8 cellular contexts compared by ENCODE assay signal in the genomic region with DNA sequence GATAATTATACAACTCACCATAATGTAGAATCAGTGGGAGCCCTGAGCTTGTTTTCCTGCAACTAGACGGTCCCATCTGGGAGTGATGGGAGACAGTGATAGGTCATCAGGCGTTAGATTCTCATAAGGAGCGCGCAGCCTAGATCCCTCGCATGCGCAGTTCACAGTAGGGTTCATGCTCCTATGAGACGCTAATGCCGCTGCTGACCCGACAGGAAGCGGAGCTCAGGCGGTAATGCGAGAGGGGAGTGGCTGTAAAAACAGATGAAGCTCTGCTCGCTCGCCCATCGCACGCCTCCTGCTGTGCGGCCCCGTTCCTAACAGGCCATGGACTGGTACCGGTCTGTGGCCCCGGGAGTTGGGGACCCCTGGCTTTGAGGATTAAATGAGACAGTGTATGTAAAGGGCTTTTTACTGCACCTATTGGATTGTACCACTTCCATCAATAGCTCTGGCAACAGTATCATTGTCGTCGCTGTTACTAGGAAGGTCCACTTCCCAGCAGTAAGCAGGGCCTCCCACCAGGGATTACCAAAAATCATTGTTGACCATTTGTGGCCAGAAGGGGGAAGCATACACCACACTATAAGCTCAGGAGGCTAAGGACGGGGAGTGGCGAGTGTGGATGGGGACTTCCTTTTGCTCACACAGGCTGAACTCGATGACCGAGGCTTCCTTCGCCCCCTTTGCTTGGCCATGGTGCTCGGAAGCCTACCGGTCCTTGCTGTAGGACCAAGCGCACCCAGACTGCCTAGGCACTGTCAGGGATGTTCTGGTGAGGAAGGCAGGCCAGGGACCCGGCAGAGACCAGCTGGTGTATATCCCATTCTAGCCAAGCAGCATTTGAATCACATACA. TPM values are rescaled to one million over a fixed set of nuclear protein-coding genes. Genes with fewer than 3 reads are reported as not detected.
DNase-seq lines count a peak whose midpoint lies in the region; ATAC-seq and TF ChIP-seq lines count a peak whose summit lies in the region.

No MANE protein-coding gene starts in this region.

- no peaks in the 10 kb centered on the region for H3K36me3 Mint-ChIP-seq in T-helper 1 cell treated with Interleukin-12 subunit alpha and Interleukin-12 subunit beta and Interleukin-4 antibody, amounts not matched to agents 30 μg/mL and 1 μg/mL, for 36 hours (ENCODE audit: low read depth)

- ATAC-seq in HG02763 (IDR thresholded peaks at IDR 0.05; ENCODE audit: unreplicated experiment), result peak; percentile 93
- peak; percentile 97 to 99 (median 98) for ATAC-seq in psoas muscle

- peak overlapping the region; percentile 77 for H3K4me3 Mint-ChIP-seq in T-helper 1 cell treated with Interleukin-12 subunit alpha and Interleukin-12 subunit beta and Interleukin-4 antibody, amounts not matched to agents 30 μg/mL and 1 μg/mL, for 36 hours

- peaks cover under 1% of the 10 kb centered on the region for H3K9me3 Mint-ChIP-seq in T-helper 1 cell treated with Interleukin-12 subunit alpha and Interleukin-12 subunit beta and Interleukin-4 antibody, amounts not matched to agents 30 μg/mL and 1 μg/mL, for 36 hours

- H3K4me1 ChIP-seq in right atrium auricular region (peaks cover 0 to 15% of the 10 kb centered on the region in 2 donors), psoas muscle (peaks cover 7% of the 10 kb centered on the region), urinary bladder (ENCODE audit: insufficient read depth) (no peaks in the 10 kb centered on the region)

- H3K27me3 Mint-ChIP-seq in T-helper 1 cell treated with Interleukin-12 subunit alpha and Interleukin-12 subunit beta and Interleukin-4 antibody, amounts not matched to agents 30 μg/mL and 1 μg/mL, for 36 hours (ENCODE audit: low read depth), result peaks cover 3% of the 10 kb centered on the region

- H3K9me3 ChIP-seq in right atrium auricular region (no peaks in the 10 kb centered on the region), psoas muscle (no peaks in the 10 kb centered on the region)

- H3K36me3 ChIP-seq in right atrium auricular region (no peaks in the 10 kb centered on the region), psoas muscle (ENCODE audit: insufficient read depth in 1 of 2, low read depth in 1 of 2) (no peaks in the 10 kb centered on the region), urinary bladder (ENCODE audit: insufficient read depth) (no peaks in the 10 kb centered on the region)

- intact Hi-C loops in psoas muscle (cut with DNase I), result loop anchor here (1.0 to 5.0 kb wide), 5 partner anchors 80 to 175 kb away; no protein-coding TSS in a partner anchor

- peak overlapping the region; percentile 12 to 44 for H3K4me3 ChIP-seq in right atrium auricular region
- peak overlapping the region; percentile 62 for H3K4me3 ChIP-seq in psoas muscle
- H3K4me3 ChIP-seq in urinary bladder (ENCODE audit: low read depth, low read length), result no peak overlapping the region

- peak overlapping the region; percentile 87 for H3K27ac Mint-ChIP-seq in T-helper 1 cell treated with Interleukin-12 subunit alpha and Interleukin-12 subunit beta and Interleukin-4 antibody, amounts not matched to agents 30 μg/mL and 1 μg/mL, for 36 hours

- H3K27me3 ChIP-seq in right atrium auricular region (no peaks in the 10 kb centered on the region), psoas muscle (ENCODE audit: insufficient read depth in 3 of 3, low read length in 2 of 3) (no peaks in the 10 kb centered on the region)

- 1 to 5% (median 4%) methylated on average over 31 of the region's 31 CpGs for WGBS in psoas muscle, 3 donors
- 3% methylated on average over 31 of the region's 31 CpGs for WGBS in urinary bladder

- TF ChIP-seq CTCF in GM12874 (IDR thresholded peaks at IDR 0.05; ENCODE audit: insufficient read depth, low read depth, low read length), result peak; percentile 58
- peak; percentile 21 to 86 for TF ChIP-seq CTCF in right atrium auricular region (IDR thresholded peaks at IDR 0.05)
- TF ChIP-seq CTCF in psoas muscle (IDR thresholded peaks at IDR 0.05), result peak; percentile 70

- H3K4me1 Mint-ChIP-seq in T-helper 1 cell treated with Interleukin-12 subunit alpha and Interleukin-12 subunit beta and Interleukin-4 antibody, amounts not matched to agents 30 μg/mL and 1 μg/mL, for 36 hours (ENCODE audit: low read depth), result peaks cover 17% of the 10 kb centered on the region

- peak overlapping the region; percentile 70 for H3K27ac ChIP-seq in angular gyrus (ENCODE audit: low read depth, low read length)
- H3K27ac ChIP-seq in right atrium auricular region, result peak overlapping the region; percentile 84
- peak overlapping the region; percentile 82 for H3K27ac ChIP-seq in psoas muscle
- H3K27ac ChIP-seq in urinary bladder (ENCODE audit: low read depth), result peak overlapping the region; percentile 56

- DNase-seq in NCI-H1417 (lab: John Stamatoyannopoulos, UW) (peak; percentile 86 to 99 (median 97)), right atrium auricular region (ENCODE audit: low spot score) (peak; percentile 92), psoas muscle (peak; percentile 87 to 90)

RNA-seq across cellular contexts. Expression of gene AKR1B1, which starts 26.4 kb away (rescaled TPM):
- 100 to 1,000 TPM in 1 of 2 donors, 10 to 100 TPM in 1; 69.1 to 261 TPM for total RNA-seq in right atrium auricular region
- total RNA-seq in psoas muscle, result 100 to 1,000 TPM; 188 to 266 (median 197) TPM
- 100 to 1,000 TPM; 147 to 274 (median 216) TPM for polyA plus RNA-seq in psoas muscle
- 41.7 TPM for total RNA-seq in urinary bladder
- 109 TPM for polyA plus RNA-seq in urinary bladder
